Comparison of ENCODE assay signal across 25 cellular contexts in genomic region chr6:32293695-32294094, GRCh38.
"Had no signal": no experiment of that assay in that cellular context is flagged by ENCODE, and none has a peak within 500 bp of the region (broad histone marks: within the 10 kb centered on the region; RNA-seq: fewer than 3 reads in every experiment).

No MANE protein-coding gene starts in this region.

- DNase-seq: colonic mucosa; cortex of kidney; dermis blood vessel endothelial cell; dorsolateral prefrontal cortex; effector CD4-positive, alpha-beta T cell; effector memory CD4-positive, alpha-beta T cell; erythroblast; esophagus squamous epithelium; foreskin fibroblast; foreskin melanocyte; gastrocnemius medialis; glutamatergic neuron; head of caudate nucleus; heart right ventricle; hippocampal formation; left cardiac atrium; left lung; left ventricle myocardium superior; lower lobe of right lung; mesenchymal stem cell; mucosa of descending colon; naive B cell had no signal

- H3K4me3 ChIP-seq: colonic mucosa, dorsolateral prefrontal cortex, esophagus squamous epithelium, gastrocnemius medialis, heart right ventricle, left lung, lower lobe of right lung, mucosa of descending colon had no signal

- ATAC-seq: esophagus mucosa, gastrocnemius medialis, heart right ventricle, left cardiac atrium, left lung, left ventricle myocardium superior, lower lobe of right lung, mucosa of descending colon had no signal

- H3K9me3 ChIP-seq: colonic mucosa, esophagus squamous epithelium, gastrocnemius medialis, heart right ventricle, left lung, lower lobe of right lung, mucosa of descending colon had no signal

- H3K36me3 ChIP-seq: colonic mucosa, esophagus squamous epithelium, gastrocnemius medialis, heart right ventricle, left lung, lower lobe of right lung had no signal

- H3K4me1 ChIP-seq: colonic mucosa, esophagus squamous epithelium, gastrocnemius medialis, left lung, lower lobe of right lung had no signal

- H3K27ac ChIP-seq: colonic mucosa, dorsolateral prefrontal cortex, epithelial cell of prostate, esophagus squamous epithelium, gastrocnemius medialis, heart right ventricle, left lung, lower lobe of right lung had no signal

- H3K36me3 Mint-ChIP-seq: mesothelial cell of epicardium, naive B cell had no signal

- H3K4me3 Mint-ChIP-seq: mesothelial cell of epicardium, naive B cell had no signal

- H3K27ac Mint-ChIP-seq: mesothelial cell of epicardium had no signal
